In genomic region chr9:104073098-104073769, GRCh38 we compare ENCODE assay signal across 23 cellular contexts.
"Had no signal": no experiment of that assay in that cellular context is flagged by ENCODE, and none has a peak within 500 bp of the region (broad histone marks: within the 10 kb centered on the region; RNA-seq: fewer than 3 reads in every experiment).

No MANE protein-coding gene starts in this region.

- H3K4me3 ChIP-seq: left lung, lung, neural progenitor cell, pancreas, right lobe of liver, spleen, testis, transverse colon had no signal

- H3K27ac ChIP-seq: left lung, neural progenitor cell, pancreas, right lobe of liver, spleen, testis had no signal

- H3K27ac Mint-ChIP-seq: natural killer cell treated with Interleukin-12 subunit alpha and Interleukin-12 subunit beta and Interleukin-15 and Interleukin-18, amount 100 ng/mL, for 72 hours; neural progenitor cell; stimulated activated memory B cell treated with anti-CD40 and anti-IgM and Interleukin-4, amounts not matched to agents 10 μg/mL and 1 μg/mL and 100 μg/mL, for 72 hours; stimulated activated naive CD8-positive, alpha-beta T cell treated with anti-CD3 and anti-CD28 coated beads, Interleukin-15, Interleukin-2, amounts not matched to agents 100 ng/mL and 50 ng/mL, for 24 hours had no signal

- H3K27me3 Mint-ChIP-seq: progenitor cell of endocrine pancreas had no signal

- H3K36me3 ChIP-seq: left lung, neural progenitor cell, pancreas, right lobe of liver, spleen, transverse colon had no signal

- H3K4me1 ChIP-seq: neural progenitor cell, spleen, testis had no signal

- H3K9me3 ChIP-seq: left lung, pancreas, right lobe of liver, spleen, testis, transverse colon had no signal

- H3K36me3 Mint-ChIP-seq: natural killer cell treated with Interleukin-12 subunit alpha and Interleukin-12 subunit beta and Interleukin-15 and Interleukin-18, amount 100 ng/mL, for 72 hours; neural progenitor cell; stimulated activated memory B cell treated with anti-CD40 and anti-IgM and Interleukin-4, amounts not matched to agents 10 μg/mL and 1 μg/mL and 100 μg/mL, for 72 hours had no signal

- H3K27me3 ChIP-seq: left lung, neural progenitor cell, pancreas, right lobe of liver, testis, transverse colon had no signal

- H3K4me3 Mint-ChIP-seq: natural killer cell treated with Interleukin-12 subunit alpha and Interleukin-12 subunit beta and Interleukin-15 and Interleukin-18, amount 100 ng/mL, for 72 hours; neural progenitor cell; stimulated activated memory B cell treated with anti-CD40 and anti-IgM and Interleukin-4, amounts not matched to agents 10 μg/mL and 1 μg/mL and 100 μg/mL, for 72 hours; stimulated activated naive CD8-positive, alpha-beta T cell treated with anti-CD3 and anti-CD28 coated beads, Interleukin-15, Interleukin-2, amounts not matched to agents 100 ng/mL and 50 ng/mL, for 24 hours had no signal

- DNase-seq: effector memory CD4-positive, alpha-beta T cell; head of caudate nucleus; hypothalamus; kidney glomerular epithelial cell; mesenchymal stem cell; midbrain; nucleus accumbens; spleen; stimulated activated CD4-positive, alpha-beta T cell treated with anti-CD3 and anti-CD28 coated beads, Interleukin-15, amount 100 ng/mL, for 24 hours; stimulated activated CD4-positive, alpha-beta T cell treated with anti-CD3 and anti-CD28 coated beads, Interleukin-1b, Interleukin-23, amount 100 ng/mL, for 48 hours; stimulated activated CD4-positive, alpha-beta T cell treated with anti-CD3 and anti-CD28 coated beads, Interleukin-4, amount 100 ng/mL, for 24 hours; testis; transverse colon had no signal

- H3K4me1 Mint-ChIP-seq: stimulated activated memory B cell treated with anti-CD40 and anti-IgM and Interleukin-4, amounts not matched to agents 10 μg/mL and 1 μg/mL and 100 μg/mL, for 72 hours had no signal

- ATAC-seq: esophagus mucosa; natural killer cell treated with Interleukin-12 subunit alpha and Interleukin-12 subunit beta and Interleukin-15 and Interleukin-18, amount 100 ng/mL, for 72 hours; stimulated activated memory B cell treated with anti-CD40 and anti-IgM and Interleukin-4, amounts not matched to agents 10 μg/mL and 1 μg/mL and 100 μg/mL, for 72 hours had no signal
